Comparison of ENCODE assay signal across 8 cellular contexts in the genomic region with DNA sequence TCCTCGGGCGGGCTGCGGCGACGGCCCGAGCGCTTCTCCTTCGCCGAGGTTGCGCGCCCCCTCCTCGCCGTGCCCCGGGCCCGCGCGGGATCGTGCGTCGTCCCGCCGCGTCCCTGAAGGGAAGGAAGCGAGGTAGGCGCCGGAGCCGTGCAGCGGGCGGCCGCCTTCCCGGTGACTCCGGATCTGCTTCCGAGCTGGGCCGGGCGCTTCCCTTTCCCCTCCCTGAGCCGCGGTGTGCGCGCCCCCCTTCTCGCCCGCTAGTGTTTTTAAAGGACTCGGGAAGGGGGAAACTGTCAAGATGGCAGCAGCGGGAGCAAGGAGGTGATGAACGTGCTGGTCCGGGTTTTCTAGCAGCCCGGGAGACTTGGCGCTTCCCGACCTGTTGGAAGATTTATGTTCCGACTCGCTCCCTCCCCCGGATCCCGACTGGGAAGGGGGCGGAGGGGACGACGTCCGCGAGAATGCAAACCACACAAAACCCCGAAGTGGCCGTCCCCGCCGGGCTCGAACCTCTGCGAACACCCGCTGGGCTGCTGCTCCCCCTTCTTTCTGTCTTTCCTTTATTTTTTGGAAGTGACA. TPM values are rescaled to one million over a fixed set of nuclear protein-coding genes. Genes with fewer than 3 reads are reported as not detected.
DNase-seq lines count a peak whose midpoint lies in the region; ATAC-seq, FAIRE-seq and TF ChIP-seq lines count a peak whose summit lies in the region.

No MANE protein-coding gene starts in this region.

- H3K79me2 ChIP-seq in ACC112 (ENCODE audit: control insufficient read depth, insufficient read depth, low read length, unreplicated experiment) (peaks cover 32% of the 10 kb centered on the region), keratinocyte (ENCODE audit: control insufficient read depth, insufficient read depth, low read length) (peaks cover 21% of the 10 kb centered on the region)

- H3K4me3 Mint-ChIP-seq in IgD-negative memory B cell, result peak overlapping the region; percentile 93 to 97 (median 96)

- peaks cover 3% of the 10 kb centered on the region for H3K27me3 Mint-ChIP-seq in IgD-negative memory B cell

- TF ChIP-seq CTCF in GM12864 (IDR thresholded peaks at IDR 0.05; ENCODE audit: low read depth, low read length, missing control alignments), result no peak
- no peak for TF ChIP-seq CTCF in keratinocyte (optimal IDR thresholded peaks at IDR 0.05 in 1 of 3, IDR thresholded peaks at IDR 0.05 in 1 of 3, conservative IDR thresholded peaks at IDR 0.05 in 1 of 3; ENCODE audit: extremely low read depth in 1 of 3, insufficient read depth in 2 of 3, low read length in 3 of 3)

- peaks cover 21 to 31% (median 22%) of the 10 kb centered on the region in 3 donors for H3K4me1 Mint-ChIP-seq in IgD-negative memory B cell

- peak overlapping the region; percentile 93 to 96 (median 95) for H3K27ac Mint-ChIP-seq in IgD-negative memory B cell

- H3K36me3 ChIP-seq in ACC112 (ENCODE audit: insufficient read depth, low read length) (no peaks in the 10 kb centered on the region), keratinocyte (ENCODE audit: control insufficient read depth in 2 of 2, extremely low read depth in 1 of 2, insufficient read depth in 2 of 2, low read length in 2 of 2) (no peaks in the 10 kb centered on the region)

- H3K27ac ChIP-seq in ACC112 (ENCODE audit: low read depth, low read length) (peak overlapping the region; percentile 80), keratinocyte (ENCODE audit: control insufficient read depth, insufficient read depth, low read length) (peak overlapping the region; percentile 89)

- H3K4me3 ChIP-seq in ACC112 (ENCODE audit: low read depth, low read length) (peak overlapping the region; percentile 99), GM12864 (ENCODE audit: low read depth, low read length) (peak overlapping the region; percentile 76), keratinocyte (ENCODE audit: control insufficient read depth in 2 of 3, extremely low read depth in 1 of 3, insufficient read depth in 2 of 3, low read depth in 1 of 3, low read length in 3 of 3) (peak overlapping the region; percentile 73 to 95 (median 91))

- H3K36me3 Mint-ChIP-seq in IgD-negative memory B cell, result no peaks in the 10 kb centered on the region

- no peaks in the 10 kb centered on the region for H3K9me3 ChIP-seq in keratinocyte (ENCODE audit: control insufficient read depth, low read depth, low read length)

- H3K27me3 ChIP-seq in ACC112 (ENCODE audit: insufficient read depth, low read length), result no peaks in the 10 kb centered on the region
- H3K27me3 ChIP-seq in keratinocyte (ENCODE audit: control insufficient read depth, extremely low read depth, insufficient read depth, low read length), result no peaks in the 10 kb centered on the region

- H3K9me3 Mint-ChIP-seq in IgD-negative memory B cell, result no peaks in the 10 kb centered on the region

- FAIRE-seq in keratinocyte (lab: Jason Lieb, UNC), result no peak

- H4K20me1 ChIP-seq in keratinocyte (ENCODE audit: control insufficient read depth, extremely low read depth, insufficient read depth, low read length), result peaks cover 3% of the 10 kb centered on the region

- ATAC-seq in HG03442 (IDR thresholded peaks at IDR 0.05; ENCODE audit: unreplicated experiment), result no peak

- peak overlapping the region; percentile 92 for H3K9ac ChIP-seq in keratinocyte (ENCODE audit: control insufficient read depth, extremely low read depth, insufficient read depth, low read length)

- peak overlapping the region; percentile 96 for H3K4me2 ChIP-seq in keratinocyte (ENCODE audit: control insufficient read depth, extremely low read depth, insufficient read depth, low read depth, low read length)

- H3K4me1 ChIP-seq in ACC112 (ENCODE audit: control insufficient read depth, insufficient read depth, low read length, unreplicated experiment), result peaks cover 14% of the 10 kb centered on the region
- peaks cover 37% of the 10 kb centered on the region for H3K4me1 ChIP-seq in keratinocyte (ENCODE audit: control insufficient read depth, extremely low read depth, insufficient read depth, low read length)

- DNase-seq in GM12864 (ENCODE audit: low read depth), result no peak
- peak; percentile 82 for DNase-seq in RKO (ENCODE audit: low spot score)
- peak; percentile 48 for DNase-seq in central memory CD4-positive, alpha-beta T cell
- DNase-seq in keratinocyte (ENCODE audit: low read depth, low spot score), result no peak
- DNase-seq in stimulated activated CD4-positive, alpha-beta T cell treated with anti-CD3 and anti-CD28 coated beads, Interleukin-4, amount 100 ng/mL, for 1 hour, result peak; percentile 37

- peak overlapping the region; percentile 54 for H2AFZ ChIP-seq in ACC112 (ENCODE audit: low read length, unreplicated experiment)
- H2AFZ ChIP-seq in keratinocyte (ENCODE audit: control insufficient read depth, low read length), result peak overlapping the region; percentile 54

- dilution Hi-C loops in keratinocyte (cut with MboI; ENCODE audit: extremely low pct_ligation_motif_present, low sequenced_read_pairs), result no loop called here

- H3K9me1 ChIP-seq in keratinocyte (ENCODE audit: control insufficient read depth, extremely low read depth, insufficient read depth, low read length), result no peaks in the 10 kb centered on the region

RNA-seq across cellular contexts. Expression of gene FOXO3, which starts 0.7 kb away (rescaled TPM):
- 15.5 TPM for polyA plus RNA-seq in IgD-negative memory B cell
- 17.6 to 22.5 TPM (median 20.4 TPM) in 3 replicates for polyA plus RNA-seq in keratinocyte
- 19.2 TPM for polyA plus RNA-seq in keratinocyte (2011; ENCODE audit: low read depth)
- 14.3 and 17.3 TPM in 2 replicates for polyA plus RNA-seq in keratinocyte (2011; cell fraction: cytosol; rRNA removed)
- polyA plus RNA-seq in keratinocyte (2011; cell fraction: nucleus; rRNA removed), result 28.1 and 29.4 TPM in 2 replicates
- polyA plus RNA-seq in keratinocyte (2012; ENCODE audit: low replicate concordance), result 17.0 and 39.7 TPM in 2 replicates
- polyA minus RNA-seq in keratinocyte, result 95.4 to 137 TPM (median 123 TPM) in 3 replicates
- polyA minus RNA-seq in keratinocyte (2011; cell fraction: cytosol; rRNA and poly(A)+ RNA removed), result 45.5 TPM
- 54.6 and 69.6 TPM in 2 replicates for polyA minus RNA-seq in keratinocyte (2011; cell fraction: nucleus; rRNA and poly(A)+ RNA removed)

Comparison
In these comparisons a context has a peak if more than half of its experiments do, and no peak if none do; other contexts are left out.
1. DNase-seq: peak in RKO (single experiment), central memory CD4-positive, alpha-beta T cell (single experiment) and stimulated activated CD4-positive, alpha-beta T cell treated with anti-CD3 and anti-CD28 coated beads, Interleukin-4, amount 100 ng/mL, for 1 hour (single experiment); none in GM12864 (single experiment) and keratinocyte (single experiment).
2. Peak in every context shown above with its lines, with median percentiles within 50 percentile points of each other: H3K4me3 ChIP-seq.